Comparison of ENCODE assay signal across 9 cellular contexts in genomic region chr22:38756631-38757463, GRCh38. TPM values are rescaled to one million over a fixed set of nuclear protein-coding genes. Genes with fewer than 3 reads are reported as not detected.
A peak's percentile ranks its signal among the peaks of the same experiment; 100 is the strongest.
DNase-seq lines count a peak whose midpoint lies in the region; ATAC-seq and TF ChIP-seq lines count a peak whose summit lies in the region.
"Had no signal": no experiment of that assay in that cellular context is flagged by ENCODE, and none has a peak within 500 bp of the region (broad histone marks: within the 10 kb centered on the region; RNA-seq: fewer than 3 reads in every experiment).

No MANE protein-coding gene starts in this region.

- H3K4me1 Mint-ChIP-seq in CD8-positive, alpha-beta T cell (ENCODE audit: low read depth): peaks cover 49% of the 10 kb centered on the region
- peaks cover 35% of the 10 kb centered on the region for H3K4me1 Mint-ChIP-seq in activated naive CD8-positive, alpha-beta T cell treated with anti-CD3 and anti-CD28 coated beads, Interleukin-2, amount 10 ng/mL, durations not matched to agents 7 days and 5 days

- CTCF ChIA-PET in CD8-positive, alpha-beta T cell (lab: Charles Lee): interaction anchor here (0.7 to 3.5 kb wide), 7 partner anchors 9 to 86 kb away, joined by 3 to 15 read pairs (median 5); no protein-coding TSS in a partner anchor
- CTCF ChIA-PET in GM10248 (lab: Yijun Ruan, JAX): interaction anchor here (1.2 to 3.0 kb wide), 4 partner anchors 9 to 24 kb away, joined by 3 to 16 read pairs (median 8); no protein-coding TSS in a partner anchor

- H3K9ac ChIP-seq in mesenchymal stem cell (ENCODE audit: low read length): peak overlapping the region; percentile 75

- H3K4me2 ChIP-seq in mesenchymal stem cell (ENCODE audit: low read length, poor library complexity, severe bottlenecking): no peak overlapping the region

- H3K23ac ChIP-seq in mesenchymal stem cell (ENCODE audit: low read length in 2 of 2): no peak overlapping the region

- H3K27me3 ChIP-seq in CD8-positive, alpha-beta T cell (ENCODE audit: insufficient read depth, low read length): no peaks in the 10 kb centered on the region
- H3K27me3 ChIP-seq in mesenchymal stem cell (ENCODE audit: control insufficient read depth in 1 of 2, insufficient read depth in 1 of 2, low read length in 2 of 2): no peaks in the 10 kb centered on the region

- H3K4me3 ChIP-seq in CD8-positive, alpha-beta T cell (ENCODE audit: low read depth, low read length): peak overlapping the region; percentile 86
- H3K4me3 ChIP-seq in mesenchymal stem cell (ENCODE audit: insufficient read depth in 1 of 2, low read depth in 1 of 2, low read length in 2 of 2) (peak overlapping the region in 1 of 2 experiments; percentile 82), lower leg skin (ENCODE audit: low read depth, poor library complexity, severe bottlenecking) (no peak overlapping the region)

- H3K27ac Mint-ChIP-seq in CD8-positive, alpha-beta T cell: peak overlapping the region; percentile 93
- H3K27ac Mint-ChIP-seq in activated naive CD8-positive, alpha-beta T cell treated with anti-CD3 and anti-CD28 coated beads, Interleukin-2, amount 10 ng/mL, durations not matched to agents 7 days and 5 days: peak overlapping the region; percentile 96

- no peak for TF ChIP-seq CTCF in CD8-positive, alpha-beta T cell (IDR thresholded peaks at IDR 0.05)
- TF ChIP-seq CTCF in lower leg skin (IDR thresholded peaks at IDR 0.05) (no peak), GM10248 (IDR thresholded peaks at IDR 0.05; ENCODE audit: control extremely low read depth, extremely low read depth, low read depth, missing control alignments) (no peak)

- no peak overlapping the region for H2AK5ac ChIP-seq in mesenchymal stem cell (ENCODE audit: low read length, severe bottlenecking)

- 74% methylated on average over 21 of the region's 21 CpGs for WGBS in mesenchymal stem cell
- 67 to 72% methylated on average over 21 of the region's 21 CpGs for WGBS in lower leg skin, 2 donors

- DNase-seq in CD8-positive, alpha-beta T cell: no peak
- DNase-seq in activated naive CD8-positive, alpha-beta T cell treated with anti-CD3 and anti-CD28 coated beads, Interleukin-2, amount 10 ng/mL, durations not matched to agents 7 days and 5 days: no peak
- no peak for DNase-seq in mesenchymal stem cell
- no peak for DNase-seq in retina
- DNase-seq in lower leg skin (ENCODE audit: low spot score in 2 of 2): no peak
- DNase-seq in GM10248 (ENCODE audit: extremely low spot score): no peak

- H4K91ac ChIP-seq in mesenchymal stem cell (ENCODE audit: low read length): no peak overlapping the region

- no peak overlapping the region for H2BK12ac ChIP-seq in mesenchymal stem cell (ENCODE audit: low read length in 2 of 2)

- H2BK15ac ChIP-seq in mesenchymal stem cell (ENCODE audit: low read depth, poor library complexity, severe bottlenecking): no peak overlapping the region

- no peak overlapping the region for H3K4ac ChIP-seq in mesenchymal stem cell (ENCODE audit: low read depth in 1 of 2, low read length in 2 of 2)

- H4K8ac ChIP-seq in mesenchymal stem cell (ENCODE audit: low read length): no peak overlapping the region

- H2BK120ac ChIP-seq in mesenchymal stem cell (ENCODE audit: low read depth, low read length): no peak overlapping the region

- peaks cover 18% of the 10 kb centered on the region for H3K36me3 ChIP-seq in CD8-positive, alpha-beta T cell (ENCODE audit: insufficient read depth, low read length)
- peaks cover 20% of the 10 kb centered on the region for H3K36me3 ChIP-seq in KOPT-K1 (ENCODE audit: insufficient read depth, low read length)
- H3K36me3 ChIP-seq in mesenchymal stem cell (ENCODE audit: control insufficient read depth in 1 of 2, insufficient read depth in 2 of 2, low read depth in 1 of 2, low read length in 2 of 2): peaks cover 7 to 11% of the 10 kb centered on the region in 2 experiments

- intact Hi-C loops in CD8-positive, alpha-beta T cell (cut with DNase I, micrococcal nuclease): loop anchor here (1.0 to 10.0 kb wide), 8 partner anchors 37 to 768 kb away; partner anchors contain the start of genes DNAL4 (in 2 of the 2), NPTXR (in 2 of the 2), ATF4 (in 1 of the 2) and CBX6 (in 1 of the 2)
- intact Hi-C loops in lower leg skin (cut with DNase I; ENCODE audit: low total_unique reads): no loop called here

- H3K27me3 Mint-ChIP-seq in CD8-positive, alpha-beta T cell (ENCODE audit: low read depth): no peaks in the 10 kb centered on the region
- no peaks in the 10 kb centered on the region for H3K27me3 Mint-ChIP-seq in activated naive CD8-positive, alpha-beta T cell treated with anti-CD3 and anti-CD28 coated beads, Interleukin-2, amount 10 ng/mL, durations not matched to agents 7 days and 5 days

- no peaks in the 10 kb centered on the region for H3K9me3 Mint-ChIP-seq in CD8-positive, alpha-beta T cell
- H3K9me3 Mint-ChIP-seq in activated naive CD8-positive, alpha-beta T cell treated with anti-CD3 and anti-CD28 coated beads, Interleukin-2, amount 10 ng/mL, durations not matched to agents 7 days and 5 days: no peaks in the 10 kb centered on the region

- H3K27ac ChIP-seq in CD8-positive, alpha-beta T cell (ENCODE audit: low read depth, low read length): peak overlapping the region; percentile 52
- H3K27ac ChIP-seq in KOPT-K1 (ENCODE audit: low read depth, low read length, poor library complexity, severe bottlenecking) (peak overlapping the region; percentile 95), mesenchymal stem cell (ENCODE audit: low read length, poor library complexity, severe bottlenecking) (no peak overlapping the region)

- peak overlapping the region; percentile 89 for H3K4me3 Mint-ChIP-seq in CD8-positive, alpha-beta T cell
- peak overlapping the region; percentile 98 for H3K4me3 Mint-ChIP-seq in activated naive CD8-positive, alpha-beta T cell treated with anti-CD3 and anti-CD28 coated beads, Interleukin-2, amount 10 ng/mL, durations not matched to agents 7 days and 5 days

- no peak overlapping the region for H3K18ac ChIP-seq in mesenchymal stem cell (ENCODE audit: low read depth in 1 of 2, low read length in 2 of 2)

- peaks cover 30% of the 10 kb centered on the region for H3K36me3 Mint-ChIP-seq in CD8-positive, alpha-beta T cell
- H3K36me3 Mint-ChIP-seq in activated naive CD8-positive, alpha-beta T cell treated with anti-CD3 and anti-CD28 coated beads, Interleukin-2, amount 10 ng/mL, durations not matched to agents 7 days and 5 days: peaks cover 32% of the 10 kb centered on the region

- peaks cover 15% of the 10 kb centered on the region for H3K79me1 ChIP-seq in mesenchymal stem cell (replicated peaks; ENCODE audit: low read length, poor library complexity, severe bottlenecking)

- H3K14ac ChIP-seq in mesenchymal stem cell (ENCODE audit: low read length in 2 of 2): no peak overlapping the region

- no peak for TF ChIP-seq POLR2A in lower leg skin (IDR thresholded peaks at IDR 0.05)

- H3K9me3 ChIP-seq in CD8-positive, alpha-beta T cell (ENCODE audit: low read length): no peaks in the 10 kb centered on the region
- H3K9me3 ChIP-seq in KOPT-K1 (ENCODE audit: insufficient read depth, low read length, poor library complexity, severe bottlenecking) (no peaks in the 10 kb centered on the region), mesenchymal stem cell (ENCODE audit: control insufficient read depth, low read length) (no peaks in the 10 kb centered on the region)
- H3K9me3 ChIP-seq: mucosa of descending colon had no signal

- POLR2A ChIA-PET in CD8-positive, alpha-beta T cell (lab: Charles Lee): interaction anchor here (0.5 to 16.5 kb wide), 9 partner anchors 9 to 386 kb away, joined by 3 to 589 read pairs (median 5); partner anchors contain the start of gene CBX6
- POLR2A ChIA-PET in activated naive CD8-positive, alpha-beta T cell treated with anti-CD3 and anti-CD28 coated beads, Interleukin-2, amount 10 ng/mL, durations not matched to agents 7 days and 5 days (lab: Charles Lee): interaction anchor here (1.2 to 20.2 kb wide), 4 partner anchors 10 to 75 kb away, joined by 3 to 386 read pairs (median 4); partner anchors contain the start of gene TOMM22
- POLR2A ChIA-PET in GM10248 (lab: Yijun Ruan, JAX): interaction anchor here (0.8 kb wide), 1 partner anchor 22 kb away, joined by 3 read pairs; no protein-coding TSS in a partner anchor

- H2BK5ac ChIP-seq in mesenchymal stem cell (ENCODE audit: low read depth, low read length, poor library complexity, severe bottlenecking): no peak overlapping the region

- H2AFZ ChIP-seq in mesenchymal stem cell (ENCODE audit: low read depth, low read length): no peak overlapping the region

- H3K4me1 ChIP-seq in CD8-positive, alpha-beta T cell (ENCODE audit: insufficient read depth, low read length): peaks cover 51% of the 10 kb centered on the region
- H3K4me1 ChIP-seq in mesenchymal stem cell (ENCODE audit: control insufficient read depth, insufficient read depth, low read depth, low read length): peaks cover 19% of the 10 kb centered on the region

- no peak for ATAC-seq in CD8-positive, alpha-beta T cell
- ATAC-seq in activated naive CD8-positive, alpha-beta T cell treated with anti-CD3 and anti-CD28 coated beads, Interleukin-2, amount 10 ng/mL, durations not matched to agents 7 days and 5 days (ENCODE audit: low read depth): no peak
- no peak for ATAC-seq in HG03095 (IDR thresholded peaks at IDR 0.05; ENCODE audit: unreplicated experiment)

RNA-seq across cellular contexts. Expression of gene SUN2, which starts 1.0 kb away (rescaled TPM):
- total RNA-seq in CD8-positive, alpha-beta T cell: 100 to 1,000 TPM; 431 to 454 TPM
- 100 to 1,000 TPM; 607 to 626 TPM for total RNA-seq in activated naive CD8-positive, alpha-beta T cell treated with anti-CD3 and anti-CD28 coated beads, Interleukin-2, amount 10 ng/mL, durations not matched to agents 7 days and 5 days
- 22.3 TPM for polyA plus RNA-seq in mesenchymal stem cell (2013, experiment 1 of 2)
- polyA plus RNA-seq in mesenchymal stem cell (2013, experiment 2 of 2): 21.7 TPM
- total RNA-seq in lower leg skin: 100 to 1,000 TPM; 231 to 344 (median 282) TPM

RNA-seq across cellular contexts. Expression of gene DNAL4, which starts 37.1 kb away (rescaled TPM):
- total RNA-seq in CD8-positive, alpha-beta T cell: 1 to 10 TPM; 2.5 to 3.6 TPM
- 10 to 100 TPM in 1 of 2 experiments, 1 to 10 TPM in 1; 9.3 to 12.0 TPM for total RNA-seq in activated naive CD8-positive, alpha-beta T cell treated with anti-CD3 and anti-CD28 coated beads, Interleukin-2, amount 10 ng/mL, durations not matched to agents 7 days and 5 days
- polyA plus RNA-seq in mesenchymal stem cell (2013, experiment 1 of 2): 11.2 TPM
- 11.2 TPM for polyA plus RNA-seq in mesenchymal stem cell (2013, experiment 2 of 2)
- total RNA-seq in lower leg skin: 10 to 100 TPM; 15.3 to 24.2 (median 23.7) TPM

RNA-seq across cellular contexts. Expression of gene GTPBP1, which starts 51.1 kb away (rescaled TPM):
- 100 to 1,000 TPM; 341 to 346 TPM for total RNA-seq in CD8-positive, alpha-beta T cell
- total RNA-seq in activated naive CD8-positive, alpha-beta T cell treated with anti-CD3 and anti-CD28 coated beads, Interleukin-2, amount 10 ng/mL, durations not matched to agents 7 days and 5 days: 10 to 100 TPM; 98.6 TPM
- polyA plus RNA-seq in mesenchymal stem cell (2013, experiment 1 of 2): 14.9 TPM
- polyA plus RNA-seq in mesenchymal stem cell (2013, experiment 2 of 2): 13.6 TPM
- 10 to 100 TPM; 53.1 to 79.9 (median 72.7) TPM for total RNA-seq in lower leg skin

RNA-seq across cellular contexts. Expression of gene JOSD1, which starts 56.1 kb away (rescaled TPM):
- 100 to 1,000 TPM; 364 to 375 TPM for total RNA-seq in CD8-positive, alpha-beta T cell
- total RNA-seq in activated naive CD8-positive, alpha-beta T cell treated with anti-CD3 and anti-CD28 coated beads, Interleukin-2, amount 10 ng/mL, durations not matched to agents 7 days and 5 days: 10 to 100 TPM; 59.1 to 61.6 TPM
- 34.6 TPM for polyA plus RNA-seq in mesenchymal stem cell (2013, experiment 1 of 2)
- 31.7 TPM for polyA plus RNA-seq in mesenchymal stem cell (2013, experiment 2 of 2)
- 10 to 100 TPM; 52.0 to 90.6 (median 68.0) TPM for total RNA-seq in lower leg skin
